Comparison of ENCODE assay signal across 9 cellular contexts in the genomic region with DNA sequence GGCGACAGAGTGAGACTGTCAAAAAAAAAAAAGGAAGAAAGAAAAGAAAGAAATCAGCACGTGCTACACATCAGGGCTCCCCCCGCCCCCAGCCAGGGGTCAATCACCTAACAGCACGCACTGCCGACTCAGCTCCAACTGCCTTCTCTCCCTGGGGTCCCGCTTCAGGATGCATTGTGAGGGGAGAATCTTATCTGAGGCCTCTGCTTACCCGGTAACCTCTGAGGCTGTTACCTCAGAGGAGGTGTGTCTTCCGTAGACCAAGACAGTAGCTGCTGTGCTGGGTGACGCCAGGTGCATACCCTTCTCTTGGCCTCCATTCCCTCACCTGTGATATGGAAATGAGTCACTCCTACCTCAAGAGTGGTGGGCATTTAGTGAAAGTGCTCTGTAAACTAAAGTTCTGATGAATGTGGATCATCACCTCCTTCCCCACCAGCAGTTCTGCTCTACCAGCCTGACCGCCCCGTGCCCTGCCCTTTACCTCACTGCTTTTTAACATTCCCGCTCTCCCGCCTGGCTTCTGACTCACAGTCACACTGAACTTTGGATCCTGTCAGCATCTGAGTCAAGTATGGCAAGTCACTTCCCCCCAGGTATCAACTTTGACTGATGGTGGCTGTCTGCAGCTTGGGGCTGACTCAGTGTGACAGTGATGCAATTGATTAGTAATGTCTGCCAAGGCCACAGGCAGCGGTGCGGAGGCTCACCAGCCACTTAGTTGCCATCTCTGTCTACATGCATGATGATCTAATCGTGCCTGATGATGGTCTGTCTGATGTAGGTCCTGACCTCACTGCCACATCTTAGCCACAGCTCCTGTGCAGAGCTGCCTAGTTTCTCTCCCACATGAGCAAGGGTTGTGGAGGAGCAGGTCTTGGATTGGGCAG. TPM values are rescaled to one million over a fixed set of nuclear protein-coding genes. Genes with fewer than 3 reads are reported as not detected.
DNase-seq lines count a peak whose midpoint lies in the region; ATAC-seq, FAIRE-seq and TF ChIP-seq lines count a peak whose summit lies in the region.
"Had no signal": no experiment of that assay in that cellular context is flagged by ENCODE, and none has a peak within 500 bp of the region (broad histone marks: within the 10 kb centered on the region; RNA-seq: fewer than 3 reads in every experiment).

No MANE protein-coding gene starts in this region.

- no peaks in the 10 kb centered on the region for H3K9me3 ChIP-seq in smooth muscle cell (replicated peaks; ENCODE audit: low read depth)

- H3K4me1 ChIP-seq in smooth muscle cell (ENCODE audit: low read depth): no peaks in the 10 kb centered on the region

- H3K27ac ChIP-seq in smooth muscle cell (ENCODE audit: low read depth): peak overlapping the region; percentile 86

- H3K9ac ChIP-seq in smooth muscle cell (ENCODE audit: low read depth): peak overlapping the region; percentile 66

- ATAC-seq in GM18520 (IDR thresholded peaks at IDR 0.05; ENCODE audit: unreplicated experiment): no peak
- no peak for ATAC-seq in GM21528 (IDR thresholded peaks at IDR 0.05; ENCODE audit: low FRiP score, unreplicated experiment)

- TF ChIP-seq CTCF in bronchial epithelial cell (IDR thresholded peaks at IDR 0.05; ENCODE audit: insufficient read depth, low read length, severe bottlenecking) (no peak), smooth muscle cell (IDR thresholded peaks at IDR 0.05; ENCODE audit: borderline replicate concordance, insufficient read depth, poor library complexity, severe bottlenecking) (no peak)

- H3K36me3 ChIP-seq in bronchial epithelial cell (ENCODE audit: control insufficient read depth, insufficient read depth, low read length): no peaks in the 10 kb centered on the region
- H3K36me3 ChIP-seq in smooth muscle cell (ENCODE audit: low read depth): no peaks in the 10 kb centered on the region

- H3K4me2 ChIP-seq in smooth muscle cell: no peak overlapping the region

- H3K4me3 ChIP-seq in bronchial epithelial cell (ENCODE audit: low read depth, low read length) (no peak overlapping the region), smooth muscle cell (no peak overlapping the region)

- WGBS in smooth muscle cell (ENCODE audit: low lambda C conversion rate): 71% methylated on average over 16 of the region's 16 CpGs

- FAIRE-seq in RCC 7860 (lab: Jason Lieb, UNC): peak; percentile 98
- FAIRE-seq in bronchial epithelial cell (lab: Jason Lieb, UNC): peak; percentile 97

- H4K20me1 ChIP-seq in smooth muscle cell (ENCODE audit: low read depth): no peaks in the 10 kb centered on the region

- H2AFZ ChIP-seq in smooth muscle cell (ENCODE audit: low read depth): no peak overlapping the region

- H3K27me3 ChIP-seq in bronchial epithelial cell (ENCODE audit: control insufficient read depth, insufficient read depth, low read length) (no peaks in the 10 kb centered on the region), smooth muscle cell (ENCODE audit: low read depth) (no peaks in the 10 kb centered on the region)

- H3F3A ChIP-seq in smooth muscle cell (ENCODE audit: low read depth): no peaks in the 10 kb centered on the region

- no peaks in the 10 kb centered on the region for H3K79me2 ChIP-seq in smooth muscle cell (ENCODE audit: low read depth)

- peak; percentile 72 for DNase-seq in EH (ENCODE audit: low read depth)
- peak; percentile 100 for DNase-seq in RCC 7860 (ENCODE audit: low spot score)
- peak; percentile 100 for DNase-seq in bronchial epithelial cell (ENCODE audit: low read depth)
- no peak for DNase-seq in smooth muscle cell (lab: John Stamatoyannopoulos, UW; ENCODE audit: unreplicated experiment)
- DNase-seq in NCI-H1048 (lab: John Stamatoyannopoulos, UW): no peak
- no peak for DNase-seq in midbrain (lab: John Stamatoyannopoulos, UW)

RNA-seq across cellular contexts. Expression of gene ARID5A, which starts 20.1 kb away (rescaled TPM):
- 2.9 and 3.7 TPM in 2 replicates for total RNA-seq in bronchial epithelial cell
- total RNA-seq in smooth muscle cell: 11.0 and 12.1 TPM in 2 replicates
- 20.4 and 25.6 TPM in 2 replicates for polyA plus RNA-seq in smooth muscle cell
- polyA plus RNA-seq: neural cell had no signal

RNA-seq across cellular contexts. Expression of gene NEURL3, which starts 51.5 kb away (rescaled TPM):
- total RNA-seq in bronchial epithelial cell (not detected in 2 replicates), smooth muscle cell (not detected in 2 replicates)
- 0.21 TPM in 1 of 2 replicates, not detected in the other for polyA plus RNA-seq in smooth muscle cell
- polyA plus RNA-seq: neural cell had no signal

Comparison
In these comparisons a context has a peak if more than half of its experiments do, and no peak if none do; other contexts are left out.
1. DNase-seq: peak in EH (single experiment), RCC 7860 (single experiment) and bronchial epithelial cell (single experiment); none in smooth muscle cell (single experiment), NCI-H1048 (single experiment) and midbrain (single experiment).